8 cellular contexts compared by ENCODE assay signal in genomic region chr15:88243895-88244787, GRCh38. TPM values are rescaled to one million over a fixed set of nuclear protein-coding genes. Genes with fewer than 3 reads are reported as not detected.
A peak's percentile ranks its signal among the peaks of the same experiment; 100 is the strongest.
DNase-seq lines count a peak whose midpoint lies in the region; FAIRE-seq and TF ChIP-seq lines count a peak whose summit lies in the region.

No MANE protein-coding gene starts in this region.

- no peak for FAIRE-seq in kidney (lab: Jason Lieb, UNC)

- H3K9me3 ChIP-seq in kidney (ENCODE audit: control insufficient read depth in 1 of 2, low read length in 2 of 2) = no peaks in the 10 kb centered on the region

- peak; percentile 60 for DNase-seq in GM13977 (ENCODE audit: low spot score)
- peak; percentile 64 for DNase-seq in HuH-7.5 (ENCODE audit: low spot score)
- peak; percentile 4 for DNase-seq in activated CD4-positive, alpha-beta T cell treated with anti-CD3 and anti-CD28 coated beads, Interleukin-2, amount 50 U/mL, for 1 hour
- DNase-seq in kidney = peak; percentile 29
- no peak for DNase-seq in NCI-H1105 treated with DMSO at 0.1 percent for 48 hours (lab: John Stamatoyannopoulos, UW)
- DNase-seq in activated CD4-positive, CD25-positive, alpha-beta regulatory T cell (lab: John Stamatoyannopoulos, UW) = no peak
- no peak for DNase-seq in activated CD8-positive, alpha-beta memory T cell treated with anti-CD3 and anti-CD28 coated beads, Interleukin-2, amount 50 U/mL, for 4 hours

- H3K4me3 ChIP-seq in kidney (ENCODE audit: low read length in 2 of 2) = no peak overlapping the region

- TF ChIP-seq CTCF in C4-2B (conservative IDR thresholded peaks at IDR 0.05) (peak; percentile 87), GM13977 (IDR thresholded peaks at IDR 0.05; ENCODE audit: extremely low read depth, insufficient read depth, missing control alignments) (peak; percentile 65), kidney (IDR thresholded peaks at IDR 0.05; ENCODE audit: borderline replicate concordance, extremely low read depth, insufficient read depth) (peak; percentile 35)

- H3K27ac ChIP-seq in C4-2B (no peak overlapping the region), kidney (ENCODE audit: low read depth in 2 of 2, low read length in 2 of 2) (no peak overlapping the region)

- in situ Hi-C loops in GM13977 (cut with MboI; ENCODE audit: low pct_unique_long_range_greater_than_20kb, low sequenced_read_pairs, unreplicated experiment) = no loop called here

- intact Hi-C loops in kidney (cut with DNase I) = no loop called here

- no peaks in the 10 kb centered on the region for H3K36me3 ChIP-seq in kidney (ENCODE audit: control insufficient read depth in 1 of 2, insufficient read depth in 2 of 2, low read length in 2 of 2)

- H3K9ac ChIP-seq in kidney (ENCODE audit: low read length in 2 of 2) = no peak overlapping the region

- H3K4me1 ChIP-seq in kidney (ENCODE audit: control insufficient read depth in 1 of 2, insufficient read depth in 1 of 2, low read depth in 1 of 2, low read length in 2 of 2) = peaks cover 0 to 3% of the 10 kb centered on the region in 2 donors

RNA-seq across cellular contexts. Expression of gene NTRK3, which starts 12.4 kb away (rescaled TPM):
- 25.5 TPM for total RNA-seq in kidney
- 8.9 TPM for polyA plus RNA-seq in kidney (ENCODE audit: insufficient read depth, low read depth, low replicate concordance)

Comparison
In these comparisons a context has a peak if more than half of its experiments do, and no peak if none do; other contexts are left out.
1. CTCF ChIP-seq: peak in every context shown above with its lines; median percentile 87 in C4-2B; 65 in GM13977; 35 in kidney.
2. DNase-seq: peak in GM13977 (single experiment), HuH-7.5 (single experiment), activated CD4-positive, alpha-beta T cell treated with anti-CD3 and anti-CD28 coated beads, Interleukin-2, amount 50 U/mL, for 1 hour (single experiment) and kidney (single experiment); none in NCI-H1105 treated with DMSO at 0.1 percent for 48 hours (single experiment), activated CD4-positive, CD25-positive, alpha-beta regulatory T cell (0 of 4) and activated CD8-positive, alpha-beta memory T cell treated with anti-CD3 and anti-CD28 coated beads, Interleukin-2, amount 50 U/mL, for 4 hours (single experiment).